1 cellular context compared by ENCODE assay signal in genomic region chr1:171841931-171842723, GRCh38.
TF ChIP-seq lines count a peak whose summit lies in the region.

No MANE protein-coding gene starts in this region.

TF ChIP-seq in H1, 55 proteins besides CTCF, POLR2A, EP300 and RAD21 (continued from another document):
- no peak for TF ChIP-seq TEAD4 (IDR thresholded peaks at IDR 0.05; ENCODE audit: low read depth, low read length)
